In genomic region chr2:144162652-144163051, GRCh38 we compare ENCODE assay signal across 8 cellular contexts.
DNase-seq lines count a peak whose midpoint lies in the region; ATAC-seq and TF ChIP-seq lines count a peak whose summit lies in the region.

No MANE protein-coding gene starts in this region.

- peak; percentile 60 for TF ChIP-seq CTCF in WTC11 (IDR thresholded peaks at IDR 0.05)
- TF ChIP-seq CTCF in epithelial cell of esophagus (IDR thresholded peaks at IDR 0.05; ENCODE audit: insufficient read depth, low read depth, low read length, missing control alignments) = peak; percentile 78

- H3K9me3 Mint-ChIP-seq in WTC11 = no peaks in the 10 kb centered on the region

- DNase-seq in activated CD4-positive, alpha-beta T cell treated with anti-CD3 and anti-CD28 coated beads for 24 hours (ENCODE audit: low read depth in 2 of 2) = peak; percentile 12 to 27
- DNase-seq in activated CD4-positive, alpha-beta T cell treated with anti-CD3 and anti-CD28 coated beads for 1 hour = no peak
- peak; percentile 61 for DNase-seq in WTC11 (ENCODE audit: low spot score)
- peak; percentile 71 for DNase-seq in epithelial cell of esophagus (ENCODE audit: low read depth)
- DNase-seq in stimulated activated CD4-positive, alpha-beta T cell treated with anti-CD3 and anti-CD28 coated beads, Interleukin-2, amount 100 ng/mL, for 4 hours (ENCODE audit: low read depth) = peak; percentile 26
- no peak for DNase-seq in globus pallidus (ENCODE audit: low spot score)

- H3K36me3 Mint-ChIP-seq in WTC11 = no peaks in the 10 kb centered on the region

- H3K27ac Mint-ChIP-seq in WTC11 = no peak overlapping the region

- ATAC-seq in HG03066 (IDR thresholded peaks at IDR 0.05; ENCODE audit: low read depth, unreplicated experiment) = peak; percentile 68
- peak; percentile 97 for ATAC-seq in WTC11
- no peak for ATAC-seq in GM21737 (IDR thresholded peaks at IDR 0.05; ENCODE audit: unreplicated experiment)

- CTCF ChIA-PET in WTC11 (lab: Charles Lee) = interaction anchor here (0.5 to 1.3 kb wide), 10 partner anchors 8 to 341 kb away, joined by 3 to 6 read pairs (median 4); no protein-coding TSS in a partner anchor

- no peaks in the 10 kb centered on the region for H3K27me3 Mint-ChIP-seq in WTC11 (ENCODE audit: low read depth)

- H3K4me3 Mint-ChIP-seq in WTC11 = no peak overlapping the region

- peaks cover 10% of the 10 kb centered on the region for H3K4me1 Mint-ChIP-seq in WTC11

- POLR2A ChIA-PET in WTC11 (lab: Charles Lee) = no interaction called here

- H3K4me3 ChIP-seq in epithelial cell of esophagus (ENCODE audit: low read length) = no peak overlapping the region

TF ChIP-seq in WTC11, 78 proteins besides CTCF, POLR2A, EP300 and RAD21:
- no peak for TF ChIP-seq KAT7 (CRISPR knock-in tag; IDR thresholded peaks at IDR 0.05; ENCODE audit: borderline replicate concordance)
- no peak for TF ChIP-seq GABPB1 (CRISPR knock-in tag; IDR thresholded peaks at IDR 0.05)
- TF ChIP-seq, protein P1, sequence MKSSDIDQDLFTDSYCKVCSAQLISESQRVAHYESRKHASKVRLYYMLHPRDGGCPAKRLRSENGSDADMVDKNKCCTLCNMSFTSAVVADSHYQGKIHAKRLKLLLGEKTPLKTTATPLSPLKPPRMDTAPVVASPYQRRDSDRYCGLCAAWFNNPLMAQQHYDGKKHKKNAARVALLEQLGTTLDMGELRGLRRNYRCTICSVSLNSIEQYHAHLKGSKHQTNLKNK (CRISPR knock-in tag; IDR thresholded peaks at IDR 0.05) = no peak

Comparison
In these comparisons a context has a peak if more than half of its experiments do, and no peak if none do; other contexts are left out.
1. DNase-seq: peak in activated CD4-positive, alpha-beta T cell treated with anti-CD3 and anti-CD28 coated beads for 24 hours (2 of 2), WTC11 (single experiment), epithelial cell of esophagus (single experiment) and stimulated activated CD4-positive, alpha-beta T cell treated with anti-CD3 and anti-CD28 coated beads, Interleukin-2, amount 100 ng/mL, for 4 hours (single experiment); none in activated CD4-positive, alpha-beta T cell treated with anti-CD3 and anti-CD28 coated beads for 1 hour (single experiment) and globus pallidus (single experiment).